In the genomic region with DNA sequence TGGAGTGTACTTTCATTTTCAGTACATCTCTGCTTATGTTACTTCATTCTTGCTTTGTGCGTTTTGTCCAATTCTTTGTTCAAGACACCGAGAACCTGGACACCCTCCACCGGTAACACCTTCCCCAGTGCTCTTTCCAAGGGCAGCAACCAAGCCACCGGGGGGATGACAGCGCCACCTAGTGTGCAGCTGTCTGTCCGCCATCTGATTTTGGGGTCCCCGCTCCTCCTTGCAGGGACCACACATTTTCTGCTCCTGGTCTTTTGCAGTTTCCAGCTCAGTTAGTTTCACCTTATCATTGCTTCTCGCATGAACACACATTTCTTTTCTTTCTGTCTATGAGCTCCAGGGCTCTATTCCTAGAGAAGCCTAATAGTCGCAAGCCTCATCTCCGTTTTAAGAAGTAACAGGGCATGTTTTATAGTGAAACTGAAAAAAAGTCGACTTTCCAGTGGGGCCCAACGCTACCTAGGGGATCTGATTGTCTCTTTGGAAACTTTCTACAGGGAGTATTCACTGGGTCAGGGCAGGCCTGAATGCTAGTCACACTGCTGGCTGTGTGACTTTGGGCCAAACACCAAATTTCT, we compare ENCODE assay signal across 8 cellular contexts.
DNase-seq lines count a peak whose midpoint lies in the region; ATAC-seq and TF ChIP-seq lines count a peak whose summit lies in the region.

No MANE protein-coding gene starts in this region.

- no peaks in the 10 kb centered on the region for H3K36me3 Mint-ChIP-seq in nephron (ENCODE audit: low read depth)

- peak; percentile 62 for TF ChIP-seq CTCF in astrocyte of the spinal cord (IDR thresholded peaks at IDR 0.05; ENCODE audit: low read depth, low read length)
- peak; percentile 22 to 53 (median 49) for TF ChIP-seq CTCF in nephron (IDR thresholded peaks at IDR 0.05; ENCODE audit: unreplicated experiment in 3 of 3)

- DNase-seq in NCI-H82 (lab: John Stamatoyannopoulos, UW) (peak; percentile 42), NCI-H82 treated with DMSO at 0.1 percent for 48 hours (lab: John Stamatoyannopoulos, UW; ENCODE audit: unreplicated experiment) (no peak), NAMALWA (ENCODE audit: low spot score) (peak; percentile 62), astrocyte of the spinal cord (ENCODE audit: low read depth, low spot score) (no peak)

- peaks cover 30% of the 10 kb centered on the region for H3K4me1 Mint-ChIP-seq in nephron

- peaks cover 15% of the 10 kb centered on the region for H3K27me3 Mint-ChIP-seq in nephron (ENCODE audit: low read depth)

- H3K4me3 ChIP-seq in astrocyte of the spinal cord (ENCODE audit: low read depth, low read length) = no peak overlapping the region

- in situ Hi-C loops in astrocyte of the spinal cord (cut with HindIII; ENCODE audit: low sequenced_read_pairs) = no loop called here

- peak overlapping the region in 1 of 3 experiments; percentile 3 for H3K27ac Mint-ChIP-seq in nephron

- H3K4me3 Mint-ChIP-seq in nephron = no peak overlapping the region

- no peak for ATAC-seq in GM18517 (IDR thresholded peaks at IDR 0.05; ENCODE audit: unreplicated experiment)
- no peak for ATAC-seq in GM21367 (IDR thresholded peaks at IDR 0.05; ENCODE audit: unreplicated experiment)
- no peak for ATAC-seq in GM21390 (IDR thresholded peaks at IDR 0.05; ENCODE audit: unreplicated experiment)

- no peaks in the 10 kb centered on the region for H3K9me3 Mint-ChIP-seq in nephron

Comparison
In these comparisons a context has a peak if more than half of its experiments do, and no peak if none do; other contexts are left out.
1. DNase-seq: peak in NCI-H82 (single experiment) and NAMALWA (single experiment); none in NCI-H82 treated with DMSO at 0.1 percent for 48 hours (single experiment) and astrocyte of the spinal cord (single experiment).